Comparison of ENCODE assay signal across 12 cellular contexts in genomic region chr11:95891423-95892177, GRCh38. TPM values are rescaled to one million over a fixed set of nuclear protein-coding genes. Genes with fewer than 3 reads are reported as not detected.
DNase-seq lines count a peak whose midpoint lies in the region; ATAC-seq, FAIRE-seq and TF ChIP-seq lines count a peak whose summit lies in the region.
"Had no signal": no experiment of that assay in that cellular context is flagged by ENCODE, and none has a peak within 500 bp of the region (broad histone marks: within the 10 kb centered on the region; RNA-seq: fewer than 3 reads in every experiment).

No MANE protein-coding gene starts in this region.

- DNase-seq in NCI-H1417 (lab: John Stamatoyannopoulos, UW) (peak in 2 of 3 experiments; percentile 14 to 46), NCI-H1417 treated with DMSO at 0.1 percent for 48 hours (lab: John Stamatoyannopoulos, UW) (no peak), K562 (ENCODE audit: extremely low read depth in 1 of 4, low spot score in 3 of 4) (no peak), stromal cell of bone marrow (ENCODE audit: low read depth) (peak; percentile 23), NCI-H2196 (lab: John Stamatoyannopoulos, UW; ENCODE audit: unreplicated experiment) (no peak)
- DNase-seq in stimulated activated CD4-positive, alpha-beta T cell treated with anti-CD3 and anti-CD28 coated beads, Interleukin-12 subunit alpha, Interleukin-12 subunit beta, amount 100 ng/mL, for 4 hours, result no peak
- DNase-seq: 8988T; activated CD8-positive, alpha-beta memory T cell treated with anti-CD3 and anti-CD28 coated beads for 24 hours; central memory CD4-positive, alpha-beta T cell; occipital lobe had no signal

- H3K4me2 ChIP-seq in K562 (ENCODE audit: insufficient read depth, low read length), result no peak overlapping the region

- TF ChIP-seq EP300 in K562 (IDR thresholded peaks at IDR 0.05; ENCODE audit: low read length), result no peak

- no peak overlapping the region for H3K9ac ChIP-seq in K562 (ENCODE audit: insufficient read depth in 1 of 2, low read depth in 2 of 2, low read length in 2 of 2)

- no peak for TF ChIP-seq RAD21 in K562 (CRISPR knock-in tag; conservative IDR thresholded peaks at IDR 0.05 in 1 of 2, IDR thresholded peaks at IDR 0.05 in 1 of 2)

- H3K9me1 ChIP-seq in K562 (ENCODE audit: control insufficient read depth, insufficient read depth, low read length), result no peaks in the 10 kb centered on the region

- no TSS peak for BruUV-seq in K562 (replicated peaks; lab: Mats Ljungman, UMichigan)

- H3K27ac ChIP-seq in K562 (ENCODE audit: extremely low read depth, low read depth, low read length), result no peak overlapping the region

- TF ChIP-seq POLR2A in K562 (conservative IDR thresholded peaks at IDR 0.05), result no peak

- no peaks in the 10 kb centered on the region for H3K9me3 ChIP-seq in K562 (replicated peaks; ENCODE audit: control insufficient read depth, insufficient read depth, low read depth, low read length)

- peak; percentile 90 for ATAC-seq in HG02981 (IDR thresholded peaks at IDR 0.05; ENCODE audit: unreplicated experiment)
- peak; percentile 50 for ATAC-seq in K562
- ATAC-seq in HG03520 (IDR thresholded peaks at IDR 0.05; ENCODE audit: unreplicated experiment), result no peak

- POLR2A ChIA-PET in K562 (lab: Yijun Ruan, JAX), result interaction anchor here (0.6 kb wide), 1 partner anchor 38 kb away, joined by 3 read pairs; no protein-coding TSS in a partner anchor

- no peak for FAIRE-seq in K562 (lab: Jason Lieb, UNC)

- CTCF ChIA-PET in K562 (lab: Yijun Ruan, JAX; ENCODE audit: low intra/inter-chr PET ratio), result no interaction called here

- no peak for TF ChIP-seq CTCF in K562 (IDR thresholded peaks at IDR 0.05 in 2 of 3, conservative IDR thresholded peaks at IDR 0.05 in 1 of 3; ENCODE audit: insufficient read depth in 2 of 3, low read depth in 1 of 3, low read length in 3 of 3)

- H3K27me3 ChIP-seq in K562 (ENCODE audit: control insufficient read depth in 2 of 2, insufficient read depth in 2 of 2, low read length in 2 of 2), result no peaks in the 10 kb centered on the region

- 50% methylated on average over 4 of the region's 4 CpGs for WGBS in K562 (ENCODE audit: insufficient coverage, low coverage, missing lambda C conversion rate)

- in situ Hi-C loops in K562 (cut with MboI), result no loop called here

- no peak overlapping the region for H2AFZ ChIP-seq in K562 (ENCODE audit: low read depth, low read length)

- H3K4me1 ChIP-seq in K562 (replicated peaks in 1 of 2; ENCODE audit: control insufficient read depth in 2 of 2, insufficient read depth in 2 of 2, low read length in 2 of 2), result peaks cover 0 to 8% of the 10 kb centered on the region in 2 experiments; a peak in 1 of 5 replicates

- H3K4me3 ChIP-seq in K562, result no peak overlapping the region

- intact Hi-C loops in K562 (cut with micrococcal nuclease), result no loop called here

- no peaks in the 10 kb centered on the region for H4K20me1 ChIP-seq in K562 (replicated peaks; ENCODE audit: control insufficient read depth, insufficient read depth, low read length)

- no peaks in the 10 kb centered on the region for H3K79me2 ChIP-seq in K562 (ENCODE audit: control insufficient read depth, insufficient read depth, low read length)

- H3K36me3 ChIP-seq in K562 (ENCODE audit: control insufficient read depth, insufficient read depth, low read length), result peaks cover 10% of the 10 kb centered on the region; the same call in 1 of the 3 replicates

TF ChIP-seq in K562, 482 proteins besides CTCF, POLR2A, EP300 and RAD21:
- TF ChIP-seq RFX1 (IDR thresholded peaks at IDR 0.05), result peak; percentile 36; the same call in 1 of the 2 replicates
- no peak for TF ChIP-seq ZNF77 (CRISPR knock-in tag; IDR thresholded peaks at IDR 0.05)
- TF ChIP-seq, protein P1, sequence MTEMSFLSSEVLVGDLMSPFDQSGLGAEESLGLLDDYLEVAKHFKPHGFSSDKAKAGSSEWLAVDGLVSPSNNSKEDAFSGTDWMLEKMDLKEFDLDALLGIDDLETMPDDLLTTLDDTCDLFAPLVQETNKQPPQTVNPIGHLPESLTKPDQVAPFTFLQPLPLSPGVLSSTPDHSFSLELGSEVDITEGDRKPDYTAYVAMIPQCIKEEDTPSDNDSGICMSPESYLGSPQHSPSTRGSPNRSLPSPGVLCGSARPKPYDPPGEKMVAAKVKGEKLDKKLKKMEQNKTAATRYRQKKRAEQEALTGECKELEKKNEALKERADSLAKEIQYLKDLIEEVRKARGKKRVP (CRISPR knock-in tag; IDR thresholded peaks at IDR 0.05), result no peak
- no peak for TF ChIP-seq ZKSCAN3 (CRISPR knock-in tag; IDR thresholded peaks at IDR 0.05)
- no peak for TF ChIP-seq SMAD3 (CRISPR knock-in tag; conservative IDR thresholded peaks at IDR 0.05)
- no peak for TF ChIP-seq FIP1L1 (IDR thresholded peaks at IDR 0.05; ENCODE audit: low read depth, low read length, poor library complexity, severe bottlenecking)
- TF ChIP-seq RAD51 (IDR thresholded peaks at IDR 0.05; ENCODE audit: borderline replicate concordance, low read depth), result no peak

RNA-seq across cellular contexts. Expression of gene MTMR2, which starts 32.3 kb away (rescaled TPM):
- 6.2 and 16.6 TPM in 2 replicates for total RNA-seq in K562 (2011; cell fraction: chromatin; rRNA removed; ENCODE audit: low replicate concordance)
- 3.5 and 5.5 TPM in 2 replicates for total RNA-seq in K562 (2011; cell fraction: nucleolus; rRNA removed)
- 7.8 and 11.7 TPM in 2 replicates for total RNA-seq in K562 (2011; cell fraction: nucleoplasm; rRNA removed)
- 15.6 and 17.8 TPM in 2 replicates for total RNA-seq in K562 (2014; rRNA removed)
- total RNA-seq in K562 (2014; rRNA removed; fragmentation: Illumina TruSeq; extraction: Trizol), result 29.5 and 34.6 TPM in 2 replicates
- 23.5 and 25.2 TPM in 2 replicates for total RNA-seq in K562 (2015; rRNA removed; fragmentation: Illumina TruSeq; extraction: Trizol)
- total RNA-seq in K562 (2021), result 35.8 and 38.2 TPM in 2 replicates
- 22.7 and 28.7 TPM in 2 replicates for polyA plus RNA-seq in K562 (2011; rRNA removed)
- 12.0 and 16.2 TPM in 2 replicates for polyA plus RNA-seq in K562 (2011; cell fraction: cytosol; rRNA removed)
- polyA plus RNA-seq in K562 (2011; cell fraction: nucleus; rRNA removed), result 10.3 and 14.8 TPM in 2 replicates
- polyA plus RNA-seq in K562 (2012), result 21.4 and 22.4 TPM in 2 replicates
- polyA plus RNA-seq in K562 (2014; fragmentation: Illumina TruSeq; extraction: Trizol), result 29.6 and 34.6 TPM in 2 replicates
- 10 to 100 TPM; 12.6 to 15.8 TPM for polyA plus RNA-seq in K562 (2014; fragmentation: Nextera tagmentation; extraction: Ambion mirVana)
- polyA plus RNA-seq in K562 (2014; rRNA removed), result 17.0 and 20.8 TPM in 2 replicates
- polyA minus RNA-seq in K562 (2011; rRNA and poly(A)+ RNA removed), result 63.2 and 69.1 TPM in 2 replicates
- 30.4 and 34.0 TPM in 2 replicates for polyA minus RNA-seq in K562 (2011; cell fraction: cytosol; rRNA and poly(A)+ RNA removed)
- 13.9 and 21.8 TPM in 2 replicates for polyA minus RNA-seq in K562 (2011; cell fraction: nucleus; rRNA and poly(A)+ RNA removed)

Comparison
In these comparisons a context has a peak if more than half of its experiments do, and no peak if none do; other contexts are left out.
1. DNase-seq: peak in NCI-H1417 (2 of 3) and stromal cell of bone marrow (single experiment); none in NCI-H1417 treated with DMSO at 0.1 percent for 48 hours (single experiment), K562 (0 of 4), stimulated activated CD4-positive, alpha-beta T cell treated with anti-CD3 and anti-CD28 coated beads, Interleukin-12 subunit alpha, Interleukin-12 subunit beta, amount 100 ng/mL, for 4 hours (single experiment) and NCI-H2196 (single experiment).